In genomic region chr22:33542153-33542552, GRCh38 we compare ENCODE assay signal across 24 cellular contexts.
DNase-seq lines count a peak whose midpoint lies in the region; ATAC-seq and TF ChIP-seq lines count a peak whose summit lies in the region.
"Had no signal": no experiment of that assay in that cellular context is flagged by ENCODE, and none has a peak within 500 bp of the region (broad histone marks: within the 10 kb centered on the region; RNA-seq: fewer than 3 reads in every experiment).

No MANE protein-coding gene starts in this region.

- H3K4me1 Mint-ChIP-seq in activated CD4-positive, alpha-beta T cell treated with anti-CD3 and anti-CD28 coated beads, Interleukin-2, amount 10 ng/mL, durations not matched to agents 24 days and 14 days, result no peaks in the 10 kb centered on the region
- H3K4me1 Mint-ChIP-seq: activated naive CD8-positive, alpha-beta T cell treated with anti-CD3 and anti-CD28 coated beads, Interleukin-2, amount 10 ng/mL, durations not matched to agents 7 days and 5 days had no signal

- TF ChIP-seq POLR2A in NB4 (IDR thresholded peaks at IDR 0.05; ENCODE audit: extremely low read depth, insufficient read length) (no peak), heart left ventricle (IDR thresholded peaks at IDR 0.05) (no peak)

- no peak overlapping the region for H3K4me3 Mint-ChIP-seq in activated CD4-positive, alpha-beta T cell treated with anti-CD3 and anti-CD28 coated beads, Interleukin-2, amount 10 ng/mL, durations not matched to agents 24 days and 14 days
- H3K4me3 Mint-ChIP-seq: activated naive CD8-positive, alpha-beta T cell treated with anti-CD3 and anti-CD28 coated beads, Interleukin-2, amount 10 ng/mL, durations not matched to agents 7 days and 5 days; CD4-positive, alpha-beta T cell; HFFc6 had no signal

- H3K14ac ChIP-seq in mesenchymal stem cell (ENCODE audit: low read length in 2 of 2), result no peak overlapping the region

- no peak overlapping the region for H4K91ac ChIP-seq in mesenchymal stem cell (ENCODE audit: low read length)

- H3K23ac ChIP-seq in mesenchymal stem cell (ENCODE audit: low read length in 2 of 2), result no peak overlapping the region

- no peaks in the 10 kb centered on the region for H3K36me3 Mint-ChIP-seq in activated CD4-positive, alpha-beta T cell treated with anti-CD3 and anti-CD28 coated beads, Interleukin-2, amount 10 ng/mL, durations not matched to agents 24 days and 14 days (ENCODE audit: low read depth)
- H3K36me3 Mint-ChIP-seq: activated naive CD8-positive, alpha-beta T cell treated with anti-CD3 and anti-CD28 coated beads, Interleukin-2, amount 10 ng/mL, durations not matched to agents 7 days and 5 days had no signal

- DNase-seq in NB4 (ENCODE audit: low read depth) (peak; percentile 85), heart left ventricle (peak in 3 of 5 donors; percentile 35 to 63 (median 47)), mesenchymal stem cell (peak; percentile 13), tibial artery (no peak)
- DNase-seq in activated CD4-positive, alpha-beta T cell treated with anti-CD3 and anti-CD28 coated beads, Interleukin-2, amount 10 ng/mL, durations not matched to agents 24 days and 14 days, result no peak
- DNase-seq: activated CD4-positive, alpha-beta T cell treated with anti-CD3 and anti-CD28 coated beads for 4 hours; activated gamma-delta T cell; activated naive CD8-positive, alpha-beta T cell treated with anti-CD3 and anti-CD28 coated beads, Interleukin-2, amount 10 ng/mL, durations not matched to agents 7 days and 5 days; activated T-cell treated with anti-CD3 and anti-CD28 coated beads, Interleukin-2, amount 50 U/mL, for 1 hour; CD4-positive, alpha-beta T cell; dermis blood vessel endothelial cell; EL; GOT3; HFFc6; mesendoderm; MV-4-11; NCI-H187; NCI-H2171 treated with DMSO at 0.1 percent for 48 hours; NCI-H524; stimulated activated CD4-positive, alpha-beta T cell treated with anti-CD3 and anti-CD28 coated beads, Interleukin-12 subunit alpha, Interleukin-12 subunit beta, amount 100 ng/mL, for 4 hours; stimulated activated CD4-positive, alpha-beta T cell treated with anti-CD3 and anti-CD28 coated beads, Interleukin-4, amount 100 ng/mL, for 1 hour; upper lobe of left lung had no signal

- intact Hi-C loops in heart left ventricle (cut with DNase I) (no loop called here), tibial artery (cut with DNase I; ENCODE audit: low total_unique reads) (no loop called here)
- intact Hi-C loops in activated CD4-positive, alpha-beta T cell treated with anti-CD3 and anti-CD28 coated beads, Interleukin-2, amount 10 ng/mL, durations not matched to agents 24 days and 14 days (cut with micrococcal nuclease), result no loop called here

- no peak overlapping the region for H2BK120ac ChIP-seq in mesenchymal stem cell (ENCODE audit: low read depth, low read length)

- H2BK12ac ChIP-seq in mesenchymal stem cell (ENCODE audit: low read length in 2 of 2), result no peak overlapping the region

- H2AK5ac ChIP-seq in mesenchymal stem cell (ENCODE audit: low read length, severe bottlenecking), result no peak overlapping the region

- H3K27ac ChIP-seq in heart left ventricle (peak overlapping the region in 4 of 12 donors; percentile 3 to 35 (median 22)), mesenchymal stem cell (ENCODE audit: low read length, poor library complexity, severe bottlenecking) (no peak overlapping the region), tibial artery (no peak overlapping the region)
- H3K27ac ChIP-seq: upper lobe of left lung had no signal

- 45 to 65% (median 61%) methylated on average over 3 of the region's 3 CpGs for WGBS in heart left ventricle, 4 donors
- 82% methylated on average over 1 of the region's 3 CpGs for WGBS in mesenchymal stem cell

- H3K4me2 ChIP-seq in mesenchymal stem cell (ENCODE audit: low read length, poor library complexity, severe bottlenecking), result no peak overlapping the region

- H3K79me1 ChIP-seq in mesenchymal stem cell (replicated peaks; ENCODE audit: low read length, poor library complexity, severe bottlenecking), result no peaks in the 10 kb centered on the region

- H3K4me3 ChIP-seq in NB4 (ENCODE audit: low read depth, low read length) (no peak overlapping the region), heart left ventricle (no peak overlapping the region), mesenchymal stem cell (ENCODE audit: insufficient read depth in 1 of 2, low read depth in 1 of 2, low read length in 2 of 2) (no peak overlapping the region), tibial artery (no peak overlapping the region)
- H3K4me3 ChIP-seq: upper lobe of left lung had no signal

- H2AFZ ChIP-seq in mesenchymal stem cell (ENCODE audit: low read depth, low read length), result no peak overlapping the region

- no peak overlapping the region for H2BK15ac ChIP-seq in mesenchymal stem cell (ENCODE audit: low read depth, poor library complexity, severe bottlenecking)

- no peaks in the 10 kb centered on the region for H3K27me3 Mint-ChIP-seq in activated CD4-positive, alpha-beta T cell treated with anti-CD3 and anti-CD28 coated beads, Interleukin-2, amount 10 ng/mL, durations not matched to agents 24 days and 14 days
- H3K27me3 Mint-ChIP-seq: activated naive CD8-positive, alpha-beta T cell treated with anti-CD3 and anti-CD28 coated beads, Interleukin-2, amount 10 ng/mL, durations not matched to agents 7 days and 5 days; CD4-positive, alpha-beta T cell had no signal

- no peak overlapping the region for H3K18ac ChIP-seq in mesenchymal stem cell (ENCODE audit: low read depth in 1 of 2, low read length in 2 of 2)

- H3K4me1 ChIP-seq in heart left ventricle (peaks cover 3 to 63% (median 38%) of the 10 kb centered on the region in 12 donors), mesenchymal stem cell (ENCODE audit: control insufficient read depth, insufficient read depth, low read depth, low read length) (peaks cover 15% of the 10 kb centered on the region), tibial artery (peaks cover 0 to 31% (median 14%) of the 10 kb centered on the region in 4 donors)

- H3K9me3 ChIP-seq in heart left ventricle (no peaks in the 10 kb centered on the region), mesenchymal stem cell (ENCODE audit: control insufficient read depth, low read length) (no peaks in the 10 kb centered on the region), tibial artery (no peaks in the 10 kb centered on the region)
- H3K9me3 ChIP-seq: upper lobe of left lung had no signal

- no peak overlapping the region for H3K9ac ChIP-seq in mesenchymal stem cell (ENCODE audit: low read length)

- H3K36me3 ChIP-seq in heart left ventricle, result no peaks in the 10 kb centered on the region
- H3K36me3 ChIP-seq in mesenchymal stem cell (ENCODE audit: control insufficient read depth in 1 of 2, insufficient read depth in 2 of 2, low read depth in 1 of 2, low read length in 2 of 2), result no peaks in the 10 kb centered on the region
- H3K36me3 ChIP-seq in tibial artery, result no peaks in the 10 kb centered on the region
- H3K36me3 ChIP-seq: upper lobe of left lung had no signal

- no peak overlapping the region for H3K4ac ChIP-seq in mesenchymal stem cell (ENCODE audit: low read depth in 1 of 2, low read length in 2 of 2)

- no peak overlapping the region for H4K8ac ChIP-seq in mesenchymal stem cell (ENCODE audit: low read length)

- H3K27me3 ChIP-seq in heart left ventricle, result no peaks in the 10 kb centered on the region
- H3K27me3 ChIP-seq in mesenchymal stem cell (ENCODE audit: control insufficient read depth in 1 of 2, insufficient read depth in 1 of 2, low read length in 2 of 2), result no peaks in the 10 kb centered on the region
- no peaks in the 10 kb centered on the region for H3K27me3 ChIP-seq in tibial artery
- H3K27me3 ChIP-seq: upper lobe of left lung had no signal

- peaks cover 6% of the 10 kb centered on the region for H3K9me3 Mint-ChIP-seq in activated CD4-positive, alpha-beta T cell treated with anti-CD3 and anti-CD28 coated beads, Interleukin-2, amount 10 ng/mL, durations not matched to agents 24 days and 14 days

- TF ChIP-seq CTCF in NB4 (IDR thresholded peaks at IDR 0.05; ENCODE audit: low read depth, low read length), result no peak
- no peak for TF ChIP-seq CTCF in heart left ventricle (IDR thresholded peaks at IDR 0.05)
- TF ChIP-seq CTCF in tibial artery (IDR thresholded peaks at IDR 0.05), result no peak

- H2BK5ac ChIP-seq in mesenchymal stem cell (ENCODE audit: low read depth, low read length, poor library complexity, severe bottlenecking), result no peak overlapping the region

- no peak overlapping the region for H3K27ac Mint-ChIP-seq in activated CD4-positive, alpha-beta T cell treated with anti-CD3 and anti-CD28 coated beads, Interleukin-2, amount 10 ng/mL, durations not matched to agents 24 days and 14 days
- H3K27ac Mint-ChIP-seq: activated naive CD8-positive, alpha-beta T cell treated with anti-CD3 and anti-CD28 coated beads, Interleukin-2, amount 10 ng/mL, durations not matched to agents 7 days and 5 days; CD4-positive, alpha-beta T cell; HFFc6 had no signal

- ATAC-seq in heart left ventricle (peak in 3 of 4 donors; percentile 39 to 57 (median 52)), GM18907 (IDR thresholded peaks at IDR 0.05; ENCODE audit: unreplicated experiment) (no peak), esophagus mucosa (no peak)

Comparison
In these comparisons a context has a peak if more than half of its experiments do, and no peak if none do; other contexts are left out.
1. DNase-seq: peak in NB4 (single experiment), heart left ventricle (3 of 5) and mesenchymal stem cell (single experiment); none in tibial artery (0 of 2) and activated CD4-positive, alpha-beta T cell treated with anti-CD3 and anti-CD28 coated beads, Interleukin-2, amount 10 ng/mL, durations not matched to agents 24 days and 14 days (single experiment).
2. ATAC-seq: peak in heart left ventricle (3 of 4); none in GM18907 (single experiment) and esophagus mucosa (single experiment).